Comparison of ENCODE assay signal across 1 cellular context in the genomic region with DNA sequence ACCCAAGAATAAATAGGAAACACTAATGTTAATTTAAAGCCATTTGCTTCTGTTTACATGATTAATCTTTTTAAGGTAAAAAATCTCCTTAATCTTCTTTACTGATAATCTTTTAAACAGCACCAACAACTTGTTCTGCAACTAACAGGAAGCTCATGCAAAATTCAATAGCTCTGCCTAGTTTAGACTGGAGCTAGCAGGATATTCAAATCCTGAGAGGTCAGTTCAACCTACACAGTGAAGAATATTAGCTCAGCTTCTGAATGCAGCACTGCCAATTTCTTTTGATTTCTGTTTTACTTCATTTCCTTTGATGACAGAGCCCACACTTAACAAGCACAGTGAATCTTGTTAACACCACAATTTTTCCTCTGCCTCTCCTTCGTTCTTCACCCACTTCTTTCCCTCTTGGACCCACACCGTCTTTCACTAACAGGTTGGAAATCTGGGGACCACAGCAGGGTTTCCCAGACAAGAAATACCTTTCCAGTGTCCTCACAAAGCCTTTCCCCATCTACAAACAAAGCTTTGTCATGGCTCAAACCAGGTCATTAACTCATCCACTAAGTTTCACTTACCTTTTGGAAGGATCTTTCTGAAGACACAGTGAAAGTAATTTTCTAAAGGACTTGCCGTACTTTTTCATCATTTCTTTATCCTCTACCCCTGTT.
TF ChIP-seq lines count a peak whose summit lies in the region.

No MANE protein-coding gene starts in this region.

TF ChIP-seq in GM23338, 12 proteins besides CTCF, POLR2A, EP300 and RAD21:
- TF ChIP-seq ZNF462 (CRISPR knock-in tag; IDR thresholded peaks at IDR 0.05) (peak; percentile 40; the same call in 1 of the 2 replicates), JUNB (IDR thresholded peaks at IDR 0.05; ENCODE audit: unreplicated experiment) (no peak)
